In the genomic region with DNA sequence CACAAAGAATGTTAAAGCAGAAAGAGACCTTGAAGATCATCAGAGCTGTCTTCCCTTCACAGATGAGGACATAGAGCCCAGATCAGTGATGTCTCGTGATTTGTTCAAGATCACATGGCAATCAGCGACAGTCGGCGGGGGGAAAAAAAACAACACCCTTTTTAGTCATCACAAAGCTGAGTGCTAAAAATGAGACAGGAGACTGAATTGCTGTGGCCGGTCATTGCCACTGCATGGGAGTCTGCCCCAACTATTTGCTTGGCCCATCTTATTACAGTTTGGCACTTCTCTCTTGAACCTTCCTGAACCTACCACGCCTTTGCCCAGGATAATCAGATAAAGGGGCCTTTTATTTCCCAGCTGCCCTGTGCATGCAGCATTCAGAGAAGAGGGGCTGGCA, we compare ENCODE assay signal across 1 cellular context.
TF ChIP-seq lines count a peak whose summit lies in the region.

No MANE protein-coding gene starts in this region.

TF ChIP-seq in GM12878, 131 proteins besides CTCF, POLR2A, EP300 and RAD21 (continued from another document):
- TF ChIP-seq RUNX3 (IDR thresholded peaks at IDR 0.05; ENCODE audit: low read length), result peak; percentile 11; the same call in 1 of the 2 replicates
- TF ChIP-seq, protein P1, sequence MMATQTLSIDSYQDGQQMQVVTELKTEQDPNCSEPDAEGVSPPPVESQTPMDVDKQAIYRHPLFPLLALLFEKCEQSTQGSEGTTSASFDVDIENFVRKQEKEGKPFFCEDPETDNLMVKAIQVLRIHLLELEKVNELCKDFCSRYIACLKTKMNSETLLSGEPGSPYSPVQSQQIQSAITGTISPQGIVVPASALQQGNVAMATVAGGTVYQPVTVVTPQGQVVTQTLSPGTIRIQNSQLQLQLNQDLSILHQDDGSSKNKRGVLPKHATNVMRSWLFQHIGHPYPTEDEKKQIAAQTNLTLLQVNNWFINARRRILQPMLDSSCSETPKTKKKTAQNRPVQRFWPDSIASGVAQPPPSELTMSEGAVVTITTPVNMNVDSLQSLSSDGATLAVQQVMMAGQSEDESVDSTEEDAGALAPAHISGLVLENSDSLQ (IDR thresholded peaks at IDR 0.05), result 0 out of 2 replicates have a peak, but pooled peaks have one; percentile 15
- 0 out of 2 replicates have a peak, but pooled peaks have one; percentile 53 for TF ChIP-seq MEF2A (IDR thresholded peaks at IDR 0.05; ENCODE audit: insufficient read depth, low read depth, low read length)
- TF ChIP-seq, protein P2, sequence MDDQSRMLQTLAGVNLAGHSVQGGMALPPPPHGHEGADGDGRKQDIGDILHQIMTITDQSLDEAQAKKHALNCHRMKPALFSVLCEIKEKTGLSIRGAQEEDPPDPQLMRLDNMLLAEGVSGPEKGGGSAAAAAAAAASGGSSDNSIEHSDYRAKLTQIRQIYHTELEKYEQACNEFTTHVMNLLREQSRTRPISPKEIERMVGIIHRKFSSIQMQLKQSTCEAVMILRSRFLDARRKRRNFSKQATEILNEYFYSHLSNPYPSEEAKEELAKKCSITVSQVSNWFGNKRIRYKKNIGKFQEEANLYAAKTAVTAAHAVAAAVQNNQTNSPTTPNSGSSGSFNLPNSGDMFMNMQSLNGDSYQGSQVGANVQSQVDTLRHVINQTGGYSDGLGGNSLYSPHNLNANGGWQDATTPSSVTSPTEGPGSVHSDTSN (IDR thresholded peaks at IDR 0.05; ENCODE audit: insufficient replicate concordance, low read depth, low read length), result no peak
- TF ChIP-seq, protein P3, sequence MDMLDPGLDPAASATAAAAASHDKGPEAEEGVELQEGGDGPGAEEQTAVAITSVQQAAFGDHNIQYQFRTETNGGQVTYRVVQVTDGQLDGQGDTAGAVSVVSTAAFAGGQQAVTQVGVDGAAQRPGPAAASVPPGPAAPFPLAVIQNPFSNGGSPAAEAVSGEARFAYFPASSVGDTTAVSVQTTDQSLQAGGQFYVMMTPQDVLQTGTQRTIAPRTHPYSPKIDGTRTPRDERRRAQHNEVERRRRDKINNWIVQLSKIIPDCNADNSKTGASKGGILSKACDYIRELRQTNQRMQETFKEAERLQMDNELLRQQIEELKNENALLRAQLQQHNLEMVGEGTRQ (IDR thresholded peaks at IDR 0.05; ENCODE audit: borderline replicate concordance, low read depth, low read length), result no peak
- peak; percentile 46 to 49; a peak in 2 of 4 replicates for TF ChIP-seq BHLHE40 (IDR thresholded peaks at IDR 0.05; ENCODE audit: borderline replicate concordance in 1 of 2, low read depth in 2 of 2, low read length in 1 of 2)
- TF ChIP-seq MTA3 (IDR thresholded peaks at IDR 0.05; ENCODE audit: borderline replicate concordance, low read length), result no peak
- TF ChIP-seq NR2C2 (IDR thresholded peaks at IDR 0.05; ENCODE audit: borderline replicate concordance, control insufficient read depth, insufficient read length, low read depth), result no peak
- no peak for TF ChIP-seq ATF2 (IDR thresholded peaks at IDR 0.05; ENCODE audit: low read length)
- no peak for TF ChIP-seq MYC (IDR thresholded peaks at IDR 0.05; ENCODE audit: insufficient read depth, insufficient read length, insufficient replicate concordance, low read length, severe bottlenecking)
- TF ChIP-seq ZNF622 (IDR thresholded peaks at IDR 0.05), result no peak
- peak; percentile 85; the same call in 1 of the 2 replicates for TF ChIP-seq ZBED1 (IDR thresholded peaks at IDR 0.05; ENCODE audit: borderline replicate concordance)
